ENCODE assay signal across 16 cellular contexts in genomic region chr1:203407301-203407700, GRCh38. TPM values are rescaled to one million over a fixed set of nuclear protein-coding genes. Genes with fewer than 3 reads are reported as not detected.
DNase-seq lines count a peak whose midpoint lies in the region; ATAC-seq and TF ChIP-seq lines count a peak whose summit lies in the region.
"Had no signal": no experiment of that assay in that cellular context is flagged by ENCODE, and none has a peak within 500 bp of the region (broad histone marks: within the 10 kb centered on the region; RNA-seq: fewer than 3 reads in every experiment).

No MANE protein-coding gene starts in this region.

- ATAC-seq in right cardiac atrium (peak; percentile 31 to 55), upper lobe of left lung (ENCODE audit: low FRiP score in 2 of 2) (no peak), GM18502 (IDR thresholded peaks at IDR 0.05; ENCODE audit: poor library complexity, unreplicated experiment) (no peak)
- ATAC-seq in activated CD8-positive, alpha-beta T cell treated with anti-CD3 and anti-CD28 coated beads for 36 hours = no peak
- ATAC-seq: activated naive CD8-positive, alpha-beta T cell treated with anti-CD3 and anti-CD28 coated beads, Interleukin-2, amount 50 U/mL, for 24 hours; Panc1 had no signal

- TF ChIP-seq CTCF in colonic mucosa (IDR thresholded peaks at IDR 0.05) (no peak), upper lobe of left lung (IDR thresholded peaks at IDR 0.05) (no peak)
- no peak for TF ChIP-seq CTCF in activated CD8-positive, alpha-beta T cell treated with anti-CD3 and anti-CD28 coated beads for 36 hours (IDR thresholded peaks at IDR 0.05)

- no peaks in the 10 kb centered on the region for H3K36me3 Mint-ChIP-seq in activated CD8-positive, alpha-beta T cell treated with anti-CD3 and anti-CD28 coated beads for 36 hours (ENCODE audit: low read depth)
- H3K36me3 Mint-ChIP-seq: CD8-positive, alpha-beta memory T cell had no signal

- intact Hi-C loops in colonic mucosa (cut with DNase I) (no loop called here), right cardiac atrium (cut with DNase I) (loop anchor here in 1 of 4 donors (2.0 kb wide), 1 partner anchor 28 kb away; no protein-coding TSS in a partner anchor)
- intact Hi-C loops in activated CD8-positive, alpha-beta T cell treated with anti-CD3 and anti-CD28 coated beads for 36 hours (cut with micrococcal nuclease) = no loop called here

- CTCF ChIA-PET in activated CD8-positive, alpha-beta T cell treated with anti-CD3 and anti-CD28 coated beads for 36 hours (lab: Charles Lee) = interaction anchor here (1.5 kb wide), 1 partner anchor 65 kb away, joined by 3 read pairs; no protein-coding TSS in a partner anchor

- H3K27ac Mint-ChIP-seq in activated CD8-positive, alpha-beta T cell treated with anti-CD3 and anti-CD28 coated beads for 36 hours = no peak overlapping the region
- H3K27ac Mint-ChIP-seq: activated naive CD8-positive, alpha-beta T cell treated with anti-CD3 and anti-CD28 coated beads, Interleukin-2, amount 50 U/mL, for 24 hours; activated T-helper 2 cell treated with anti-CD3 and anti-CD28 coated beads, Interferon-gamma antibody, Interleukin-2, Interleukin-4, amounts not matched to agents 10 μg/mL and 5 μg/mL and 100 μg/mL, durations not matched to agents 14 hours and 24 hours and 36 hours had no signal

- TF ChIP-seq POLR2A in upper lobe of left lung (IDR thresholded peaks at IDR 0.05) = no peak

- peaks cover 16% of the 10 kb centered on the region for H3K27me3 Mint-ChIP-seq in activated CD8-positive, alpha-beta T cell treated with anti-CD3 and anti-CD28 coated beads for 36 hours

- H3K9me3 ChIP-seq in colonic mucosa = no peaks in the 10 kb centered on the region
- no peaks in the 10 kb centered on the region for H3K9me3 ChIP-seq in right cardiac atrium (ENCODE audit: control insufficient read depth, low read length)
- H3K9me3 ChIP-seq in upper lobe of left lung = no peaks in the 10 kb centered on the region
- H3K9me3 ChIP-seq: SK-N-SH had no signal

- H3K9ac ChIP-seq in colonic mucosa (ENCODE audit: low read depth in 2 of 2, low read length in 2 of 2) = no peak overlapping the region
- no peak overlapping the region for H3K9ac ChIP-seq in rectal smooth muscle tissue (ENCODE audit: low read length)
- H3K9ac ChIP-seq: SK-N-SH had no signal

- peak; percentile 61 for DNase-seq in colonic mucosa
- DNase-seq in right cardiac atrium = no peak
- no peak for DNase-seq in upper lobe of left lung
- DNase-seq in AML-193 (lab: John Stamatoyannopoulos, UW) = no peak
- no peak for DNase-seq in activated CD8-positive, alpha-beta T cell treated with anti-CD3 and anti-CD28 coated beads for 36 hours
- DNase-seq: activated CD4-positive, CD25-positive, alpha-beta regulatory T cell treated with anti-CD3 and anti-CD28 coated beads, Interleukin-2, amount 50 U/mL, for 72 hours; activated naive CD8-positive, alpha-beta T cell treated with anti-CD3 and anti-CD28 coated beads, Interleukin-2, amount 50 U/mL, for 24 hours; CD8-positive, alpha-beta memory T cell; effector CD8-positive, alpha-beta T cell; SK-N-SH; stimulated activated CD8-positive, alpha-beta memory T cell treated with anti-CD3 and anti-CD28 coated beads, Interleukin-4, amount 100 ng/mL, for 48 hours; T1000 had no signal

- no peaks in the 10 kb centered on the region for H3K36me3 ChIP-seq in colonic mucosa
- H3K36me3 ChIP-seq in rectal smooth muscle tissue (ENCODE audit: control insufficient read depth, insufficient read depth, low read length) = no peaks in the 10 kb centered on the region
- H3K36me3 ChIP-seq in upper lobe of left lung = no peaks in the 10 kb centered on the region

- no peak overlapping the region for H3K4me3 Mint-ChIP-seq in activated CD8-positive, alpha-beta T cell treated with anti-CD3 and anti-CD28 coated beads for 36 hours
- H3K4me3 Mint-ChIP-seq: activated naive CD8-positive, alpha-beta T cell treated with anti-CD3 and anti-CD28 coated beads, Interleukin-2, amount 50 U/mL, for 24 hours; CD8-positive, alpha-beta memory T cell had no signal

- H3K4me1 Mint-ChIP-seq in activated CD8-positive, alpha-beta T cell treated with anti-CD3 and anti-CD28 coated beads for 36 hours (ENCODE audit: low read depth) = no peaks in the 10 kb centered on the region
- H3K4me1 Mint-ChIP-seq: CD8-positive, alpha-beta memory T cell had no signal

- no peaks in the 10 kb centered on the region for H3K27me3 ChIP-seq in colonic mucosa
- H3K27me3 ChIP-seq in right cardiac atrium (ENCODE audit: control insufficient read depth, insufficient read depth) = no peaks in the 10 kb centered on the region
- H3K27me3 ChIP-seq in rectal smooth muscle tissue (ENCODE audit: control insufficient read depth, insufficient read depth, low read length) = no peaks in the 10 kb centered on the region
- no peaks in the 10 kb centered on the region for H3K27me3 ChIP-seq in upper lobe of left lung

- peaks cover 13% of the 10 kb centered on the region for H3K4me1 ChIP-seq in colonic mucosa
- no peaks in the 10 kb centered on the region for H3K4me1 ChIP-seq in right cardiac atrium (ENCODE audit: control insufficient read depth, insufficient read depth, low read length)
- peaks cover 50% of the 10 kb centered on the region for H3K4me1 ChIP-seq in rectal smooth muscle tissue (ENCODE audit: control insufficient read depth, insufficient read depth, low read length)
- peaks cover 9 to 27% (median 17%) of the 10 kb centered on the region in 4 donors for H3K4me1 ChIP-seq in upper lobe of left lung

- no peak overlapping the region for H3K4me3 ChIP-seq in colonic mucosa
- no peak overlapping the region for H3K4me3 ChIP-seq in right cardiac atrium (ENCODE audit: low read length)
- H3K4me3 ChIP-seq in rectal smooth muscle tissue (ENCODE audit: low read length) = no peak overlapping the region
- H3K4me3 ChIP-seq in upper lobe of left lung = no peak overlapping the region

- 73% methylated on average over 1 of the region's 1 CpG for WGBS in right cardiac atrium
- 87 to 95% methylated on average over 1 of the region's 1 CpG for WGBS in upper lobe of left lung, 2 donors

- TF ChIP-seq EP300 in upper lobe of left lung (IDR thresholded peaks at IDR 0.05) = no peak

- H3K9me3 Mint-ChIP-seq in activated CD8-positive, alpha-beta T cell treated with anti-CD3 and anti-CD28 coated beads for 36 hours = no peaks in the 10 kb centered on the region
- H3K9me3 Mint-ChIP-seq: activated naive CD8-positive, alpha-beta T cell treated with anti-CD3 and anti-CD28 coated beads, Interleukin-2, amount 50 U/mL, for 24 hours; activated T-helper 2 cell treated with anti-CD3 and anti-CD28 coated beads, Interferon-gamma antibody, Interleukin-2, Interleukin-4, amounts not matched to agents 10 μg/mL and 5 μg/mL and 100 μg/mL, durations not matched to agents 14 hours and 24 hours and 36 hours had no signal

- POLR2A ChIA-PET in activated CD8-positive, alpha-beta T cell treated with anti-CD3 and anti-CD28 coated beads for 36 hours (lab: Charles Lee) = interaction anchor here (0.8 kb wide), 1 partner anchor 23 kb away, joined by 4 read pairs; no protein-coding TSS in a partner anchor

- H3K27ac ChIP-seq in colonic mucosa (peak overlapping the region; percentile 41), right cardiac atrium (ENCODE audit: low read length) (no peak overlapping the region), rectal smooth muscle tissue (ENCODE audit: low read depth, low read length) (peak overlapping the region; percentile 87), upper lobe of left lung (peak overlapping the region in 3 of 4 donors; percentile 54 to 74 (median 69))

RNA-seq across cellular contexts. Expression of gene FMOD, which starts 56.4 kb away (rescaled TPM):
- total RNA-seq in colonic mucosa = 10 to 100 TPM; 38.6 to 49.3 TPM
- total RNA-seq in right cardiac atrium = 10 to 100 TPM; 54.8 to 91.6 (median 63.5) TPM
- 35.9 TPM for polyA plus RNA-seq in right cardiac atrium
- total RNA-seq in upper lobe of left lung = 10 to 100 TPM; 12.5 to 46.7 (median 25.4) TPM
- total RNA-seq in activated CD8-positive, alpha-beta T cell treated with anti-CD3 and anti-CD28 coated beads for 36 hours = 1 to 10 TPM; 1.4 to 2.4 TPM
- polyA plus RNA-seq: CD8-positive, alpha-beta memory T cell; SK-N-SH had no signal

Comparison
In these comparisons a context has a peak if more than half of its experiments do, and no peak if none do; other contexts are left out.
1. ATAC-seq: peak in right cardiac atrium (2 of 2); none in upper lobe of left lung (0 of 2), GM18502 (single experiment) and activated CD8-positive, alpha-beta T cell treated with anti-CD3 and anti-CD28 coated beads for 36 hours (single experiment).